In genomic region chr13:79108914-79109643, GRCh38 we compare ENCODE assay signal across 13 cellular contexts.
DNase-seq lines count a peak whose midpoint lies in the region; ATAC-seq and TF ChIP-seq lines count a peak whose summit lies in the region.
"Had no signal": no experiment of that assay in that cellular context is flagged by ENCODE, and none has a peak within 500 bp of the region (broad histone marks: within the 10 kb centered on the region; RNA-seq: fewer than 3 reads in every experiment).

No MANE protein-coding gene starts in this region.

- H3K4me3 Mint-ChIP-seq in endodermal cell: no peak overlapping the region
- H3K4me3 Mint-ChIP-seq: stimulated activated naive CD8-positive, alpha-beta T cell treated with anti-CD3 and anti-CD28 coated beads, Interleukin-15, Interleukin-2, amounts not matched to agents 100 ng/mL and 50 ng/mL, for 24 hours had no signal

- H3K4me1 Mint-ChIP-seq in endodermal cell: no peaks in the 10 kb centered on the region

- H3K4me1 ChIP-seq in sigmoid colon: no peaks in the 10 kb centered on the region
- no peaks in the 10 kb centered on the region for H3K4me1 ChIP-seq in endodermal cell (ENCODE audit: control insufficient read depth, insufficient read depth, low read length)
- no peaks in the 10 kb centered on the region for H3K4me1 ChIP-seq in heart left ventricle
- H3K4me1 ChIP-seq: Caco-2 had no signal

- DNase-seq in NCI-H748 treated with DMSO at 0.1 percent for 48 hours (lab: John Stamatoyannopoulos, UW): peak; percentile 88
- DNase-seq in sigmoid colon: no peak
- DNase-seq in endodermal cell: no peak
- no peak for DNase-seq in anterior cingulate cortex (lab: John Stamatoyannopoulos, UW)
- no peak for DNase-seq in heart left ventricle
- DNase-seq: Caco-2, caudate nucleus, GOT3, midbrain had no signal

- H3K9me3 ChIP-seq in sigmoid colon (no peaks in the 10 kb centered on the region), endodermal cell (ENCODE audit: control insufficient read depth, low read length) (no peaks in the 10 kb centered on the region), heart left ventricle (no peaks in the 10 kb centered on the region)
- H3K9me3 ChIP-seq: Caco-2 had no signal

- TF ChIP-seq POLR2A in sigmoid colon (IDR thresholded peaks at IDR 0.05) (no peak), heart left ventricle (IDR thresholded peaks at IDR 0.05) (no peak)

- H3K27me3 ChIP-seq in sigmoid colon (no peaks in the 10 kb centered on the region), endodermal cell (ENCODE audit: control insufficient read depth, insufficient read depth, low read length, poor library complexity, severe bottlenecking) (no peaks in the 10 kb centered on the region), heart left ventricle (no peaks in the 10 kb centered on the region)

- ATAC-seq in GM18519 (IDR thresholded peaks at IDR 0.05; ENCODE audit: low FRiP score, unreplicated experiment) (peak; percentile 69), GM21529 (IDR thresholded peaks at IDR 0.05; ENCODE audit: unreplicated experiment) (peak; percentile 81), HG03521 (IDR thresholded peaks at IDR 0.05; ENCODE audit: unreplicated experiment) (peak; percentile 64), heart left ventricle (no peak)

- no peaks in the 10 kb centered on the region for H3K27me3 Mint-ChIP-seq in endodermal cell (ENCODE audit: insufficient read depth)

- H3K27ac Mint-ChIP-seq in endodermal cell: no peak overlapping the region
- H3K27ac Mint-ChIP-seq: stimulated activated naive CD8-positive, alpha-beta T cell treated with anti-CD3 and anti-CD28 coated beads, Interleukin-15, Interleukin-2, amounts not matched to agents 100 ng/mL and 50 ng/mL, for 24 hours had no signal

- H3K36me3 ChIP-seq in sigmoid colon (no peaks in the 10 kb centered on the region), endodermal cell (ENCODE audit: control insufficient read depth, insufficient read depth, low read length) (no peaks in the 10 kb centered on the region), heart left ventricle (no peaks in the 10 kb centered on the region)

- H3K27ac ChIP-seq in sigmoid colon (no peak overlapping the region), endodermal cell (ENCODE audit: low read depth, low read length) (no peak overlapping the region), heart left ventricle (no peak overlapping the region)

- intact Hi-C loops in sigmoid colon (cut with DNase I) (no loop called here), heart left ventricle (cut with DNase I) (no loop called here)

- no peak for TF ChIP-seq CTCF in sigmoid colon (IDR thresholded peaks at IDR 0.05)
- TF ChIP-seq CTCF in endodermal cell (conservative IDR thresholded peaks at IDR 0.05): no peak
- TF ChIP-seq CTCF in heart left ventricle (IDR thresholded peaks at IDR 0.05): no peak

- H3K9me3 Mint-ChIP-seq in endodermal cell: no peaks in the 10 kb centered on the region
- H3K9me3 Mint-ChIP-seq: stimulated activated naive CD8-positive, alpha-beta T cell treated with anti-CD3 and anti-CD28 coated beads, Interleukin-15, Interleukin-2, amounts not matched to agents 100 ng/mL and 50 ng/mL, for 24 hours had no signal

- TF ChIP-seq EP300 in sigmoid colon (IDR thresholded peaks at IDR 0.05): no peak

- WGBS in sigmoid colon, 2 donors: 91 to 95% methylated on average over 1 of the region's 1 CpG
- WGBS in endodermal cell (ENCODE audit: insufficient coverage in 1 of 2, insufficient read length in 1 of 2), 2 experiments: 83 to 88% methylated on average over 1 of the region's 1 CpG
- 75 to 89% (median 84%) methylated on average over 1 of the region's 1 CpG for WGBS in heart left ventricle, 4 donors

- H3K36me3 Mint-ChIP-seq in endodermal cell (ENCODE audit: low read depth): no peaks in the 10 kb centered on the region

- H3K9ac ChIP-seq in endodermal cell (ENCODE audit: extremely low read depth, low read length, poor library complexity, severe bottlenecking): no peak overlapping the region

- H3K4me3 ChIP-seq in sigmoid colon (no peak overlapping the region), endodermal cell (ENCODE audit: low read length) (no peak overlapping the region), heart left ventricle (no peak overlapping the region)

Comparison
In these comparisons a context has a peak if more than half of its experiments do, and no peak if none do; other contexts are left out.
1. ATAC-seq: peak in GM18519 (single experiment), GM21529 (single experiment) and HG03521 (single experiment); none in heart left ventricle (0 of 4).